Comparison of ENCODE assay signal across 13 cellular contexts in genomic region chrX:115957862-115958490, GRCh38.
A peak's percentile ranks its signal among the peaks of the same experiment; 100 is the strongest.
DNase-seq lines count a peak whose midpoint lies in the region; ATAC-seq, FAIRE-seq and TF ChIP-seq lines count a peak whose summit lies in the region.
"Had no signal": no experiment of that assay in that cellular context is flagged by ENCODE, and none has a peak within 500 bp of the region (broad histone marks: within the 10 kb centered on the region; RNA-seq: fewer than 3 reads in every experiment).

No MANE protein-coding gene starts in this region.

- no peak for FAIRE-seq in D721Med (lab: Jason Lieb, UNC)
- FAIRE-seq: small intestine had no signal

- H3K27me3 ChIP-seq in HCT116 (ENCODE audit: insufficient read depth, low read length): no peaks in the 10 kb centered on the region

- H2AFZ ChIP-seq in HCT116 (ENCODE audit: low read depth, low read length, poor library complexity, severe bottlenecking): no peak overlapping the region

- no peaks in the 10 kb centered on the region for H4K20me1 ChIP-seq in HCT116 (ENCODE audit: insufficient read depth)

- H3K9me2 ChIP-seq in HCT116 (ENCODE audit: insufficient read depth): no peaks in the 10 kb centered on the region

- peak; percentile 36 for TF ChIP-seq RAD21 in HCT116 (IDR thresholded peaks at IDR 0.05; ENCODE audit: low read depth)

- ATAC-seq in HCT116 (peak; percentile 53; the same call in 1 of the 2 replicates), GM18868 (IDR thresholded peaks at IDR 0.05; ENCODE audit: unreplicated experiment) (no peak), HG03432 (IDR thresholded peaks at IDR 0.05; ENCODE audit: unreplicated experiment) (no peak)

- H3K4me2 ChIP-seq in HCT116 (ENCODE audit: low read length): no peak overlapping the region

- TF ChIP-seq POLR2A in HCT116 (IDR thresholded peaks at IDR 0.05; ENCODE audit: borderline replicate concordance, extremely low read depth, insufficient read depth, insufficient read length): no peak

- CTCF ChIA-PET in HCT116 (lab: Charles Lee): no interaction called here

- TF ChIP-seq CTCF in D721Med (IDR thresholded peaks at IDR 0.05; ENCODE audit: insufficient read depth, missing control alignments) (peak; percentile 3), HCT116 (IDR thresholded peaks at IDR 0.05 in 2 of 3, conservative IDR thresholded peaks at IDR 0.05 in 1 of 3; ENCODE audit: borderline replicate concordance in 1 of 3, insufficient read depth in 1 of 3, low read depth in 2 of 3, low read length in 2 of 3) (peak in 2 of 3 experiments; percentile 8 to 26; a peak in 3 of 6 replicates)

- no peak overlapping the region for H3K4me3 ChIP-seq in HCT116 (replicated peaks in 1 of 2; ENCODE audit: low read depth in 1 of 2, low read length in 2 of 2)

- H3K4me1 ChIP-seq in HCT116 (ENCODE audit: control insufficient read depth in 1 of 2, insufficient read depth in 2 of 2, low read length in 2 of 2): peaks cover 6 to 25% of the 10 kb centered on the region in 2 experiments; a peak in 3 of 4 replicates
- H3K4me1 ChIP-seq: Caco-2 had no signal

- H3K79me2 ChIP-seq in HCT116 (ENCODE audit: insufficient read depth, low read length): peaks cover 86% of the 10 kb centered on the region

- BruUV-seq in HCT116 (replicated peaks; lab: Mats Ljungman, UMichigan): no TSS peak

- H3K9me3 ChIP-seq in HCT116 (ENCODE audit: control insufficient read depth in 1 of 2, insufficient read depth in 1 of 2, low read depth in 1 of 2, low read length in 2 of 2): no peaks in the 10 kb centered on the region
- H3K9me3 ChIP-seq: Caco-2 had no signal

- RAD21 ChIA-PET in HCT116 (lab: Charles Lee; ENCODE audit: low non-redundant PET in 1 of 2, low total read pairs in 2 of 2, uncharacterized antibody in 2 of 2, unreplicated experiment in 2 of 2): no interaction called here

- no peaks in the 10 kb centered on the region for H3K36me3 ChIP-seq in HCT116 (ENCODE audit: control insufficient read depth in 1 of 2, insufficient read depth in 2 of 2, low read length in 2 of 2)

- POLR2A ChIA-PET in HCT116 (lab: Charles Lee): no interaction called here

- no peak overlapping the region for H3K27ac ChIP-seq in HCT116 (ENCODE audit: low read depth, low read length)

- DNase-seq in D721Med (ENCODE audit: insufficient read length, low spot score) (no peak), HCT116 (ENCODE audit: low read depth, low spot score) (no peak), NCI-H2227 treated with DMSO at 0.1 percent for 48 hours (lab: John Stamatoyannopoulos, UW) (peak; percentile 81), iPS-NIHi7 (ENCODE audit: extremely low spot score) (peak; percentile 48)
- no peak for DNase-seq in stimulated activated naive CD4-positive, alpha-beta T cell treated with Interleukin-2 at 50 U/mL for 16 hours (lab: John Stamatoyannopoulos, UW)
- DNase-seq in stimulated activated CD4-positive, alpha-beta T cell treated with anti-CD3 and anti-CD28 coated beads, Interleukin-4, amount 100 ng/mL, for 4 hours: no peak
- DNase-seq: activated CD4-positive, alpha-beta T cell treated with anti-CD3 and anti-CD28 coated beads, Interleukin-2, amount 50 U/mL, for 4 hours; activated naive CD8-positive, alpha-beta T cell treated with anti-CD3 and anti-CD28 coated beads for 36 hours; effector CD4-positive, alpha-beta T cell; small intestine had no signal

- H3K9ac ChIP-seq in HCT116 (ENCODE audit: low read length): no peak overlapping the region

- intact Hi-C loops in HCT116 (cut with micrococcal nuclease): no loop called here

TF ChIP-seq in HCT116, 20 proteins besides CTCF, POLR2A, EP300 and RAD21:
- no peak for TF ChIP-seq ELF1 (IDR thresholded peaks at IDR 0.05; ENCODE audit: borderline replicate concordance, low read depth)
- TF ChIP-seq EGR1 (IDR thresholded peaks at IDR 0.05; ENCODE audit: low read depth): no peak
- no peak for TF ChIP-seq MAX (IDR thresholded peaks at IDR 0.05)
- no peak for TF ChIP-seq SIN3A (IDR thresholded peaks at IDR 0.05; ENCODE audit: low read depth)
- TF ChIP-seq YY1 (IDR thresholded peaks at IDR 0.05; ENCODE audit: extremely low read depth, insufficient replicate concordance, low read depth, low read length): no peak
- no peak for TF ChIP-seq ZFX (IDR thresholded peaks at IDR 0.05)
- no peak for TF ChIP-seq SP1 (IDR thresholded peaks at IDR 0.05; ENCODE audit: low read depth)
- TF ChIP-seq SRF (IDR thresholded peaks at IDR 0.05; ENCODE audit: low read depth): no peak
- no peak for TF ChIP-seq CBX3 (IDR thresholded peaks at IDR 0.05; ENCODE audit: low read depth)
- TF ChIP-seq EZH2phosphoT487 (IDR thresholded peaks at IDR 0.05; ENCODE audit: borderline replicate concordance): no peak
- TF ChIP-seq JUND (IDR thresholded peaks at IDR 0.05): no peak
- TF ChIP-seq POLR2AphosphoS5 (IDR thresholded peaks at IDR 0.05; ENCODE audit: low read depth, low read length): no peak
- TF ChIP-seq REST (IDR thresholded peaks at IDR 0.05; ENCODE audit: low read depth): no peak
- TF ChIP-seq TCF7L2 (IDR thresholded peaks at IDR 0.05; ENCODE audit: borderline replicate concordance, extremely low read depth, insufficient read depth, insufficient read length): no peak
- TF ChIP-seq FOSL1 (IDR thresholded peaks at IDR 0.05; ENCODE audit: low read depth): no peak
- TF ChIP-seq ZNF274 (IDR thresholded peaks at IDR 0.05; ENCODE audit: low read depth, low read length): no peak

Comparison
In these comparisons a context has a peak if more than half of its experiments do, and no peak if none do; other contexts are left out.
1. DNase-seq: peak in NCI-H2227 treated with DMSO at 0.1 percent for 48 hours (single experiment) and iPS-NIHi7 (single experiment); none in D721Med (single experiment), HCT116 (single experiment), stimulated activated naive CD4-positive, alpha-beta T cell treated with Interleukin-2 at 50 U/mL for 16 hours (single experiment) and stimulated activated CD4-positive, alpha-beta T cell treated with anti-CD3 and anti-CD28 coated beads, Interleukin-4, amount 100 ng/mL, for 4 hours (0 of 2).